18 cellular contexts compared by ENCODE assay signal in genomic region chr9:121545148-121545874, GRCh38. TPM values are rescaled to one million over a fixed set of nuclear protein-coding genes. Genes with fewer than 3 reads are reported as not detected.
DNase-seq lines count a peak whose midpoint lies in the region; ATAC-seq and TF ChIP-seq lines count a peak whose summit lies in the region.
"Had no signal": no experiment of that assay in that cellular context is flagged by ENCODE, and none has a peak within 500 bp of the region (broad histone marks: within the 10 kb centered on the region; RNA-seq: fewer than 3 reads in every experiment).

No MANE protein-coding gene starts in this region.

- peak overlapping the region; percentile 44 for H3K4me3 ChIP-seq in BE2C (ENCODE audit: low read depth, low read length)
- no peak overlapping the region for H3K4me3 ChIP-seq in neuron (ENCODE audit: low read length)
- H3K4me3 ChIP-seq in gastrocnemius medialis, result no peak overlapping the region
- H3K4me3 ChIP-seq: SJCRH30 had no signal

- peak overlapping the region; percentile 39 for H3K4me2 ChIP-seq in H9 (ENCODE audit: insufficient read depth, insufficient read length, low read length)

- H2BK20ac ChIP-seq in H9 (ENCODE audit: low read depth, low read length, poor library complexity, severe bottlenecking), result no peak overlapping the region

- H3K27ac Mint-ChIP-seq in H9 (no peak overlapping the region), WTC11 (no peak overlapping the region)
- H3K27ac Mint-ChIP-seq: activated T-helper 1 cell treated with anti-CD3 and anti-CD28 coated beads, Interleukin-12 subunit alpha, Interleukin-12 subunit beta, Interleukin-2, Interleukin-4 antibody, amounts not matched to agents 30 ng/mL and 10 ng/mL and 1 ng/mL, durations not matched to agents 14 hours and 24 hours and 36 hours; CD4-positive, alpha-beta T cell; T-helper 1 cell treated with Interleukin-12 subunit alpha and Interleukin-12 subunit beta and Interleukin-4 antibody, amounts not matched to agents 30 μg/mL and 1 μg/mL, for 36 hours had no signal

- no peak overlapping the region for H3K56ac ChIP-seq in H9 (ENCODE audit: insufficient read length, low read depth, low read length)

- H4K5ac ChIP-seq in H9 (ENCODE audit: insufficient read length, low read depth, low read length), result no peak overlapping the region

- H3K79me1 ChIP-seq in H9 (ENCODE audit: insufficient read depth, low read depth, low read length, poor library complexity, severe bottlenecking), result no peaks in the 10 kb centered on the region

- DNase-seq in BE2C (no peak), H9 (no peak), WTC11 (ENCODE audit: low spot score) (no peak), omental fat pad (ENCODE audit: low spot score) (no peak), gastrocnemius medialis (no peak), DMS53 treated with DMSO at 0.1 percent for 48 hours (lab: John Stamatoyannopoulos, UW; ENCODE audit: unreplicated experiment) (no peak)

- no peak overlapping the region for H2BK120ac ChIP-seq in H9 (ENCODE audit: low read depth, low read length, poor library complexity, severe bottlenecking)

- WGBS in H9 (ENCODE audit: extremely low coverage, insufficient read length, low lambda C conversion rate), result no CpG with 5 or more reads among the region's 33 CpGs

- H3K9me3 Mint-ChIP-seq in H9 (peaks cover 0 to 3% of the 10 kb centered on the region in 2 experiments; a peak in 1 of 5 replicates), WTC11 (no peaks in the 10 kb centered on the region)
- H3K9me3 Mint-ChIP-seq: activated naive CD4-positive, alpha-beta T cell treated with anti-CD3 and anti-CD28 coated beads, Interleukin-2, amount 50 U/mL, for 24 hours; activated T-helper 1 cell treated with anti-CD3 and anti-CD28 coated beads, Interleukin-12 subunit alpha, Interleukin-12 subunit beta, Interleukin-2, Interleukin-4 antibody, amounts not matched to agents 30 ng/mL and 10 ng/mL and 1 ng/mL, durations not matched to agents 14 hours and 24 hours and 36 hours; CD4-positive, alpha-beta T cell; T-helper 1 cell treated with Interleukin-12 subunit alpha and Interleukin-12 subunit beta and Interleukin-4 antibody, amounts not matched to agents 30 μg/mL and 1 μg/mL, for 36 hours had no signal

- H3K36me3 Mint-ChIP-seq in H9 (ENCODE audit: insufficient read depth in 1 of 3, low read depth in 3 of 3), result no peaks in the 10 kb centered on the region
- no peaks in the 10 kb centered on the region for H3K36me3 Mint-ChIP-seq in WTC11
- H3K36me3 Mint-ChIP-seq: activated naive CD4-positive, alpha-beta T cell treated with anti-CD3 and anti-CD28 coated beads, Interleukin-2, amount 50 U/mL, for 24 hours had no signal

- no peaks in the 10 kb centered on the region for H3K79me2 ChIP-seq in H9 (ENCODE audit: insufficient read depth, low read length)

- H3K23me2 ChIP-seq in H9 (ENCODE audit: insufficient read length, low read depth, low read length, poor library complexity, severe bottlenecking), result peaks cover 5% of the 10 kb centered on the region

- H3K14ac ChIP-seq in H9 (ENCODE audit: insufficient read depth, low read length), result no peak overlapping the region

- H3K4me3 Mint-ChIP-seq in H9, result no peak overlapping the region
- no peak overlapping the region for H3K4me3 Mint-ChIP-seq in WTC11
- H3K4me3 Mint-ChIP-seq: activated naive CD4-positive, alpha-beta T cell treated with anti-CD3 and anti-CD28 coated beads, Interleukin-2, amount 50 U/mL, for 24 hours; activated T-helper 1 cell treated with anti-CD3 and anti-CD28 coated beads, Interleukin-12 subunit alpha, Interleukin-12 subunit beta, Interleukin-2, Interleukin-4 antibody, amounts not matched to agents 30 ng/mL and 10 ng/mL and 1 ng/mL, durations not matched to agents 14 hours and 24 hours and 36 hours; CD4-positive, alpha-beta T cell; T-helper 1 cell treated with Interleukin-12 subunit alpha and Interleukin-12 subunit beta and Interleukin-4 antibody, amounts not matched to agents 30 μg/mL and 1 μg/mL, for 36 hours had no signal

- H2BK12ac ChIP-seq in H9 (ENCODE audit: insufficient read length, low read depth, low read length), result no peak overlapping the region

- H3K9ac ChIP-seq in H9 (ENCODE audit: extremely low read depth, insufficient read length, low read length), result no peak overlapping the region

- H2AK5ac ChIP-seq in H9 (ENCODE audit: insufficient read length, low read length), result no peak overlapping the region

- no peak overlapping the region for H4K91ac ChIP-seq in H9 (ENCODE audit: insufficient read length, low read depth, low read length)

- no peaks in the 10 kb centered on the region for H3K27me3 ChIP-seq in BE2C
- no peaks in the 10 kb centered on the region for H3K27me3 ChIP-seq in H9 (ENCODE audit: insufficient read depth, low read length)
- no peaks in the 10 kb centered on the region for H3K27me3 ChIP-seq in neuron (ENCODE audit: insufficient read depth, low read length)
- H3K27me3 ChIP-seq in gastrocnemius medialis, result no peaks in the 10 kb centered on the region
- H3K27me3 ChIP-seq: gastroesophageal sphincter, SJCRH30 had no signal

- H3K23ac ChIP-seq in H9 (ENCODE audit: insufficient read length, low read depth, low read length), result no peak overlapping the region

- TF ChIP-seq CTCF in BE2C (IDR thresholded peaks at IDR 0.05; ENCODE audit: low read depth, low read length), result no peak
- no peak for TF ChIP-seq CTCF in H9 (conservative IDR thresholded peaks at IDR 0.05)
- no peak for TF ChIP-seq CTCF in WTC11 (IDR thresholded peaks at IDR 0.05)
- no peak for TF ChIP-seq CTCF in omental fat pad (IDR thresholded peaks at IDR 0.05)
- TF ChIP-seq CTCF in gastrocnemius medialis (IDR thresholded peaks at IDR 0.05 in 4 of 5, conservative IDR thresholded peaks at IDR 0.05 in 1 of 5), result no peak

- H3K9me3 ChIP-seq in BE2C (no peaks in the 10 kb centered on the region), H9 (ENCODE audit: control insufficient read depth, low read depth, low read length) (no peaks in the 10 kb centered on the region), neuron (ENCODE audit: low read length) (no peaks in the 10 kb centered on the region), gastrocnemius medialis (no peaks in the 10 kb centered on the region)
- H3K9me3 ChIP-seq: gastroesophageal sphincter, lower lobe of right lung, neutrophil, SJCRH30 had no signal

- H3K4me1 Mint-ChIP-seq in H9 (peaks cover 0 to 11% of the 10 kb centered on the region in 2 experiments; a peak in 2 of 4 replicates), WTC11 (peaks cover 5% of the 10 kb centered on the region; the same call in 1 of the 2 replicates)
- H3K4me1 Mint-ChIP-seq: activated naive CD4-positive, alpha-beta T cell treated with anti-CD3 and anti-CD28 coated beads, Interleukin-2, amount 50 U/mL, for 24 hours had no signal

- CTCF ChIA-PET in WTC11 (lab: Charles Lee), result interaction anchor here (0.6 to 2.8 kb wide), 83 partner anchors 8 to 580 kb away, joined by 3 to 38 read pairs (median 5); partner anchors contain the start of gene GGTA1

- TF ChIP-seq POLR2A in gastrocnemius medialis (IDR thresholded peaks at IDR 0.05), result no peak

- H2AFZ ChIP-seq in H9 (ENCODE audit: low read length) (no peak overlapping the region), neuron (ENCODE audit: low read depth, low read length) (peak overlapping the region; percentile 71)

- intact Hi-C loops in gastrocnemius medialis (cut with DNase I; ENCODE audit: low total_unique reads), result loop anchor here (2.0 to 10.0 kb wide), 4 partner anchors 81 to 799 kb away; no protein-coding TSS in a partner anchor

- H3K27me3 Mint-ChIP-seq in H9 (ENCODE audit: low read depth), result peaks cover 67% of the 10 kb centered on the region
- peaks cover 17% of the 10 kb centered on the region for H3K27me3 Mint-ChIP-seq in WTC11 (ENCODE audit: low read depth)

- H3K18ac ChIP-seq in H9 (ENCODE audit: insufficient read length, low read depth, low read length), result no peak overlapping the region

- no peak overlapping the region for H4K8ac ChIP-seq in H9 (replicated peaks; ENCODE audit: insufficient read length, low read depth, low read length)

- no peak overlapping the region for H2BK15ac ChIP-seq in H9 (ENCODE audit: low read depth, low read length)

- H3K36me3 ChIP-seq in BE2C (no peaks in the 10 kb centered on the region), neuron (ENCODE audit: insufficient read depth, low read length) (no peaks in the 10 kb centered on the region), gastrocnemius medialis (no peaks in the 10 kb centered on the region)
- H3K36me3 ChIP-seq: gastroesophageal sphincter, lower lobe of right lung, neutrophil, SJCRH30 had no signal

- in situ Hi-C loops in gastrocnemius medialis (cut with MboI; ENCODE audit: low sequenced_read_pairs in 4 of 4), result loop anchor here (5.0 to 25.0 kb wide), 7 partner anchors 142 to 817 kb away; partner anchors contain the start of gene PTGS1 (in 1 of the 4)

- no peaks in the 10 kb centered on the region for H4K20me1 ChIP-seq in H9 (ENCODE audit: control insufficient read depth, insufficient read depth, insufficient read length)

- ATAC-seq in WTC11, result peak; percentile 5
- no peak for ATAC-seq in omental fat pad (ENCODE audit: low FRiP score)
- no peak for ATAC-seq in gastrocnemius medialis
- no peak for ATAC-seq in HG03280 (IDR thresholded peaks at IDR 0.05; ENCODE audit: unreplicated experiment)

- H3T11ph ChIP-seq in H9 (ENCODE audit: low read length), result no peak overlapping the region

- H3K27ac ChIP-seq in H9 (ENCODE audit: insufficient read length, low read depth, low read length) (no peak overlapping the region), gastrocnemius medialis (no peak overlapping the region)
- H3K27ac ChIP-seq: lower lobe of right lung, neutrophil, SJCRH30 had no signal

- POLR2A ChIA-PET in WTC11 (lab: Charles Lee), result no interaction called here

- no peak overlapping the region for H2BK5ac ChIP-seq in H9 (ENCODE audit: insufficient read length, low read length)

- no peak overlapping the region for H3K4ac ChIP-seq in H9 (ENCODE audit: low read depth, low read length)

- H3K4me1 ChIP-seq in BE2C (no peaks in the 10 kb centered on the region), H9 (ENCODE audit: insufficient read depth, low read length) (no peaks in the 10 kb centered on the region), neuron (ENCODE audit: insufficient read depth, low read length) (peaks cover 3% of the 10 kb centered on the region), gastrocnemius medialis (peaks cover 0 to 3% of the 10 kb centered on the region in 2 donors)
- H3K4me1 ChIP-seq: SJCRH30 had no signal

TF ChIP-seq in WTC11, 78 proteins besides CTCF, POLR2A, EP300 and RAD21:
- no peak for TF ChIP-seq CREB1 (CRISPR knock-in tag; IDR thresholded peaks at IDR 0.05)
- TF ChIP-seq RORB (CRISPR knock-in tag; IDR thresholded peaks at IDR 0.05), result no peak
- TF ChIP-seq TEAD4 (CRISPR knock-in tag; IDR thresholded peaks at IDR 0.05), result no peak

RNA-seq across cellular contexts. Expression of gene GGTA1, which starts 45.7 kb away (rescaled TPM):
- not detected for polyA plus RNA-seq in BE2C (2012; ENCODE audit: insufficient read depth, insufficient read length, low read depth)
- total RNA-seq in H9 (2021), result not detected in 2 replicates
- not detected in 3 replicates for total RNA-seq in WTC11 (2021)
- 10 to 100 TPM in 3 of 4 donors, 1 to 10 TPM in 1; 9.1 to 28.5 (median 19.8) TPM for total RNA-seq in omental fat pad
- total RNA-seq in gastrocnemius medialis, result 10 to 100 TPM in 1 of 4 donors, 1 to 10 TPM in 3; 1.4 to 11.7 (median 3.5) TPM
- total RNA-seq: CD4-positive, alpha-beta T cell; G401; SJCRH30 had no signal
- polyA plus RNA-seq: AG04450 had no signal
